8 cellular contexts compared by ENCODE assay signal in the genomic region with DNA sequence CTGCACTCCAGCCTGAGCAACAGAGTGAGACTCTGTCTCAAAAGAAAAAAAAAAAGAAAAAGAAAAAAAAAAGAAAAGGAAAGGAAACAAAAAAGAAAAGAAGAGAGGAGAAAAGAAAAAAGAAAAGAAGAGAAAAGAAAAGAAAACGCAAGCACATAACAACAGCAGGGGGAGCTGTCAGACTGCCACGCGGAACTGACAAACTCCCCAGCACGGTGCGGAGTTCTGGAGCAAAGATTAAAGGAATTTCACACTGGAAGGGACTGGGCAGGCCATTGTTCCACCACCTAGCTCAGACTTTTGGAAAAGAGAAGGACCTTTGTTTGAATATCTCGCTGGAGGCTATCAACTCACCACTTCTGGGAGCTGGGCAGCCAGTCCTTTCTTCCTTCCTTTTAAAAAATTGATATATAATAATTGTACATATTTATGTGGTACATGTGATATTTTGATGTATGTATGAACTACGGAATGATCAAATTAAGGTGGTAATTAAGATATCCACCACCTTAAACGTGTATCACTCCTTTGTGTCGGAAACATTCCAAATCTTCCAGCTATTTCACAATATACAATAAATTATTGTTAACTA. TPM values are rescaled to one million over a fixed set of nuclear protein-coding genes. Genes with fewer than 3 reads are reported as not detected.
A peak's percentile ranks its signal among the peaks of the same experiment; 100 is the strongest.
DNase-seq lines count a peak whose midpoint lies in the region; ATAC-seq, FAIRE-seq and TF ChIP-seq lines count a peak whose summit lies in the region.

No MANE protein-coding gene starts in this region.

- TF ChIP-seq POLR2A in Peyer's patch (IDR thresholded peaks at IDR 0.05) (no peak), esophagus muscularis mucosa (IDR thresholded peaks at IDR 0.05; ENCODE audit: low read depth) (no peak)

- intact Hi-C loops in esophagus muscularis mucosa (cut with DNase I): no loop called here

- H3K27me3 ChIP-seq in Peyer's patch: no peaks in the 10 kb centered on the region
- H3K27me3 ChIP-seq in esophagus muscularis mucosa: no peaks in the 10 kb centered on the region

- H3K4me1 ChIP-seq in Peyer's patch (no peaks in the 10 kb centered on the region), esophagus muscularis mucosa (peaks cover 0 to 8% (median 6%) of the 10 kb centered on the region in 4 donors)

- H3K36me3 ChIP-seq in Peyer's patch (no peaks in the 10 kb centered on the region), esophagus muscularis mucosa (no peaks in the 10 kb centered on the region)

- DNase-seq in ELR (ENCODE audit: low read depth) (peak; percentile 65), Peyer's patch (no peak), esophagus muscularis mucosa (ENCODE audit: extremely low spot score) (no peak), pons (ENCODE audit: low spot score) (peak; percentile 12), GM19240 (ENCODE audit: insufficient read length, low spot score) (no peak)
- DNase-seq in stimulated activated CD4-positive, alpha-beta T cell treated with anti-CD3 and anti-CD28 coated beads, Interleukin-1b, Interleukin-23, amount 100 ng/mL, for 48 hours: no peak

- 28% methylated on average over 9 of the region's 9 CpGs for WGBS in esophagus muscularis mucosa

- no peak for ATAC-seq in HG03097 (IDR thresholded peaks at IDR 0.05; ENCODE audit: low FRiP score, unreplicated experiment)

- no peak overlapping the region for H3K4me3 ChIP-seq in Peyer's patch
- H3K4me3 ChIP-seq in esophagus muscularis mucosa: no peak overlapping the region

- TF ChIP-seq EP300 in esophagus muscularis mucosa (IDR thresholded peaks at IDR 0.05): no peak

- H3K27ac ChIP-seq in Peyer's patch: no peak overlapping the region
- no peak overlapping the region for H3K27ac ChIP-seq in esophagus muscularis mucosa (replicated peaks in 1 of 4)

- peak; percentile 70 for FAIRE-seq in A204.1 (lab: Jason Lieb, UNC)

- H3K9me3 ChIP-seq in Peyer's patch: no peaks in the 10 kb centered on the region
- H3K9me3 ChIP-seq in esophagus muscularis mucosa: no peaks in the 10 kb centered on the region

- TF ChIP-seq CTCF in Peyer's patch (IDR thresholded peaks at IDR 0.05) (peak in 4 of 6 experiments; percentile 25 to 36 (median 27)), esophagus muscularis mucosa (IDR thresholded peaks at IDR 0.05) (peak; percentile 37 to 57 (median 56))

RNA-seq across cellular contexts. Expression of a gene that starts 40.5 kb away (rescaled TPM):
- total RNA-seq in Peyer's patch (not detected), esophagus muscularis mucosa (not detected)

Comparison
In these comparisons a context has a peak if more than half of its experiments do, and no peak if none do; other contexts are left out.
1. DNase-seq: peak in ELR (single experiment) and pons (single experiment); none in Peyer's patch (0 of 3), esophagus muscularis mucosa (single experiment), stimulated activated CD4-positive, alpha-beta T cell treated with anti-CD3 and anti-CD28 coated beads, Interleukin-1b, Interleukin-23, amount 100 ng/mL, for 48 hours (single experiment) and GM19240 (single experiment).